ENCODE assay signal across 17 cellular contexts in the genomic region with DNA sequence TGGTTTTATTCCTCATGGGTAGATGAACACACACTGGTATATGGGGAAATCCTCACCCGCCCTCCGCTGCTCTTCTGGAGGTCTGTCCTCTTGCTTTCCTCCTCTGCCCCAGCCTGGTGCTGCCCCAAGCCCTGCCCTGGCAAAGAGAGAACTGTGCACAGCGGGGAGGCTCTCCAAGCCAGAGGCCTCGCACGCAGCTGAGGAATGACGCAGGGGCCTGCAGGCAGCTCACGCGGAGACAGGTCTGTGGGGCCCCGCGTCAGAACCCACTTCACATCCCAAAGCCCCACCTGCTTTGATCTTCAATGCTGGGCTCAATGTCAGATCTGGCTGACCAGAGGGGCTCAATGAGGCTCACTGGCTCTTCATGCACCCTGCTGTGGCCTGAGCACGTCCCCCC. TPM values are rescaled to one million over a fixed set of nuclear protein-coding genes. Genes with fewer than 3 reads are reported as not detected.
DNase-seq lines count a peak whose midpoint lies in the region; FAIRE-seq and TF ChIP-seq lines count a peak whose summit lies in the region.
"Had no signal": no experiment of that assay in that cellular context is flagged by ENCODE, and none has a peak within 500 bp of the region (broad histone marks: within the 10 kb centered on the region; RNA-seq: fewer than 3 reads in every experiment).

No MANE protein-coding gene starts in this region.

- no peak overlapping the region for H2AFZ ChIP-seq in mesenchymal stem cell (ENCODE audit: low read depth, low read length)
- H2AFZ ChIP-seq: PC-9 had no signal

- H3K23ac ChIP-seq in mesenchymal stem cell (ENCODE audit: low read length in 2 of 2): no peak overlapping the region

- peak overlapping the region; percentile 49 for H2AK5ac ChIP-seq in mesenchymal stem cell (ENCODE audit: low read length, severe bottlenecking)

- no peak overlapping the region for H3K14ac ChIP-seq in mesenchymal stem cell (ENCODE audit: low read length in 2 of 2)

- no peak overlapping the region for H3K9ac ChIP-seq in mesenchymal stem cell (ENCODE audit: low read length)

- H3K4ac ChIP-seq in mesenchymal stem cell (ENCODE audit: low read depth in 1 of 2, low read length in 2 of 2): peak overlapping the region in 1 of 2 experiments; percentile 24

- no peaks in the 10 kb centered on the region for H3K9me3 ChIP-seq in mesenchymal stem cell (ENCODE audit: control insufficient read depth, low read length)
- H3K9me3 ChIP-seq in small intestine (ENCODE audit: control insufficient read depth, low read depth): no peaks in the 10 kb centered on the region
- H3K9me3 ChIP-seq: A549 had no signal

- H3K4me3 Mint-ChIP-seq in activated naive CD4-positive, alpha-beta T cell treated with anti-CD3 and anti-CD28 coated beads, Interleukin-2, amount 10 ng/mL, durations not matched to agents 7 days and 5 days: no peak overlapping the region

- 90% methylated on average over 10 of the region's 11 CpGs for WGBS in mesenchymal stem cell
- 93 to 97% (median 94%) methylated on average over 11 of the region's 11 CpGs for WGBS in small intestine, 3 donors

- H3K27ac Mint-ChIP-seq in activated naive CD4-positive, alpha-beta T cell treated with anti-CD3 and anti-CD28 coated beads, Interleukin-2, amount 10 ng/mL, durations not matched to agents 7 days and 5 days: peak overlapping the region; percentile 37

- H4K8ac ChIP-seq in mesenchymal stem cell (ENCODE audit: low read length): peak overlapping the region; percentile 61

- peak overlapping the region; percentile 82 for H3K27ac ChIP-seq in mesenchymal stem cell (ENCODE audit: low read length, poor library complexity, severe bottlenecking)
- no peak overlapping the region for H3K27ac ChIP-seq in small intestine (ENCODE audit: low read depth in 1 of 2, low read length in 1 of 2)
- H3K27ac ChIP-seq: A549, PC-9 had no signal

- TF ChIP-seq POLR2A in GM12892 (IDR thresholded peaks at IDR 0.05; ENCODE audit: low read depth, low read length): peak; percentile 40; the same call in 1 of the 2 replicates
- 0 out of 2 replicates have a peak, but pooled peaks have one; percentile 16 for TF ChIP-seq POLR2A in Raji (IDR thresholded peaks at IDR 0.05; ENCODE audit: insufficient read depth, low read depth, low read length)

- no peak overlapping the region for H2BK120ac ChIP-seq in mesenchymal stem cell (ENCODE audit: low read depth, low read length)

- no peak overlapping the region for H3K18ac ChIP-seq in mesenchymal stem cell (ENCODE audit: low read depth in 1 of 2, low read length in 2 of 2)

- H3K4me1 Mint-ChIP-seq in activated naive CD4-positive, alpha-beta T cell treated with anti-CD3 and anti-CD28 coated beads, Interleukin-2, amount 10 ng/mL, durations not matched to agents 7 days and 5 days: no peaks in the 10 kb centered on the region

- FAIRE-seq in GM12892 (lab: Jason Lieb, UNC) (no peak), small intestine (lab: Jason Lieb, UNC) (no peak)
- FAIRE-seq: A549 had no signal

- H2BK12ac ChIP-seq in mesenchymal stem cell (ENCODE audit: low read length in 2 of 2): no peak overlapping the region

- no peak for DNase-seq in activated naive CD4-positive, alpha-beta T cell treated with anti-CD3 and anti-CD28 coated beads, Interleukin-2, amount 10 ng/mL, durations not matched to agents 7 days and 5 days
- no peak for DNase-seq in activated naive CD4-positive, alpha-beta T cell treated with Interleukin-2 at 50 U/mL for 16 hours
- DNase-seq in GM12892 (ENCODE audit: insufficient read length): no peak
- DNase-seq in mesenchymal stem cell: no peak
- no peak for DNase-seq in KG1 (lab: John Stamatoyannopoulos, UW)
- no peak for DNase-seq in small intestine
- DNase-seq in central memory CD4-positive, alpha-beta T cell: no peak
- DNase-seq: AML-193, DMS79, GOT3, IMR-90, NCI-H146, NCI-H446, PC-9, SHP77 had no signal

- H3K79me1 ChIP-seq in mesenchymal stem cell (replicated peaks; ENCODE audit: low read length, poor library complexity, severe bottlenecking): peaks cover 35% of the 10 kb centered on the region

- no peak overlapping the region for H3K4me3 ChIP-seq in mesenchymal stem cell (ENCODE audit: insufficient read depth in 1 of 2, low read depth in 1 of 2, low read length in 2 of 2)
- H3K4me3 ChIP-seq in small intestine (ENCODE audit: low read depth in 1 of 2, low read length in 2 of 2): no peak overlapping the region
- H3K4me3 ChIP-seq: A549, PC-9 had no signal

- no peak overlapping the region for H2BK15ac ChIP-seq in mesenchymal stem cell (ENCODE audit: low read depth, poor library complexity, severe bottlenecking)

- no peak overlapping the region for H4K91ac ChIP-seq in mesenchymal stem cell (ENCODE audit: low read length)

- peak overlapping the region; percentile 24 for H3K4me2 ChIP-seq in mesenchymal stem cell (ENCODE audit: low read length, poor library complexity, severe bottlenecking)
- H3K4me2 ChIP-seq: A549, PC-9 had no signal

- H3K36me3 ChIP-seq in mesenchymal stem cell (ENCODE audit: control insufficient read depth in 1 of 2, insufficient read depth in 2 of 2, low read depth in 1 of 2, low read length in 2 of 2) (peaks cover 76 to 77% of the 10 kb centered on the region in 2 experiments), small intestine (ENCODE audit: control insufficient read depth in 2 of 2, insufficient read depth in 2 of 2, low read length in 2 of 2) (peaks cover 5 to 15% of the 10 kb centered on the region in 2 donors)

- no peaks in the 10 kb centered on the region for H3K27me3 Mint-ChIP-seq in activated naive CD4-positive, alpha-beta T cell treated with anti-CD3 and anti-CD28 coated beads, Interleukin-2, amount 10 ng/mL, durations not matched to agents 7 days and 5 days

- peaks cover 23% of the 10 kb centered on the region for H3K36me3 Mint-ChIP-seq in activated naive CD4-positive, alpha-beta T cell treated with anti-CD3 and anti-CD28 coated beads, Interleukin-2, amount 10 ng/mL, durations not matched to agents 7 days and 5 days

- H3K9me3 Mint-ChIP-seq in activated naive CD4-positive, alpha-beta T cell treated with anti-CD3 and anti-CD28 coated beads, Interleukin-2, amount 10 ng/mL, durations not matched to agents 7 days and 5 days: no peaks in the 10 kb centered on the region

- H2BK5ac ChIP-seq in mesenchymal stem cell (ENCODE audit: low read depth, low read length, poor library complexity, severe bottlenecking): peak overlapping the region; percentile 33

- CTCF ChIA-PET in activated naive CD4-positive, alpha-beta T cell treated with anti-CD3 and anti-CD28 coated beads, Interleukin-2, amount 10 ng/mL, durations not matched to agents 7 days and 5 days (lab: Charles Lee): no interaction called here

- H3K4me1 ChIP-seq in mesenchymal stem cell (ENCODE audit: control insufficient read depth, insufficient read depth, low read depth, low read length): peaks cover 34% of the 10 kb centered on the region
- no peaks in the 10 kb centered on the region for H3K4me1 ChIP-seq in small intestine (ENCODE audit: control insufficient read depth in 2 of 2, insufficient read depth in 1 of 2, low read depth in 1 of 2, low read length in 1 of 2)

- H3K27me3 ChIP-seq in mesenchymal stem cell (ENCODE audit: control insufficient read depth in 1 of 2, insufficient read depth in 1 of 2, low read length in 2 of 2): no peaks in the 10 kb centered on the region
- no peaks in the 10 kb centered on the region for H3K27me3 ChIP-seq in small intestine (ENCODE audit: control insufficient read depth in 2 of 2, insufficient read depth in 2 of 2, low read length in 2 of 2)

RNA-seq across cellular contexts. Expression of a gene that starts 10.0 kb away (rescaled TPM):
- 19.1 TPM for polyA plus RNA-seq in GM12892 (2012; ENCODE audit: missing spikeins)
- polyA plus RNA-seq in mesenchymal stem cell (2013, experiment 1 of 2): 50.4 TPM
- polyA plus RNA-seq in mesenchymal stem cell (2013, experiment 2 of 2): 43.7 TPM
- 10 to 100 TPM; 12.2 to 46.0 (median 13.6) TPM for polyA plus RNA-seq in small intestine

RNA-seq across cellular contexts. Expression of a gene that starts 20.0 kb away (rescaled TPM):
- 113 TPM for polyA plus RNA-seq in GM12892 (2012; ENCODE audit: missing spikeins)
- polyA plus RNA-seq in mesenchymal stem cell (2013, experiment 1 of 2): 215 TPM
- 211 TPM for polyA plus RNA-seq in mesenchymal stem cell (2013, experiment 2 of 2)
- polyA plus RNA-seq in small intestine: 100 to 1,000 TPM; 163 to 188 (median 184) TPM

RNA-seq across cellular contexts. Expression of a gene that starts 22.7 kb away (rescaled TPM):
- 1.9 TPM for polyA plus RNA-seq in GM12892 (2012; ENCODE audit: missing spikeins)
- 0.03 TPM for polyA plus RNA-seq in mesenchymal stem cell (2013, experiment 1 of 2)
- 0.11 TPM for polyA plus RNA-seq in mesenchymal stem cell (2013, experiment 2 of 2)
- 1 to 10 TPM in 1 of 3 donors, not detected in 2; 3.3 TPM for polyA plus RNA-seq in small intestine

RNA-seq across cellular contexts. Expression of a gene that starts 30.8 kb away (rescaled TPM):
- 5.7 TPM for polyA plus RNA-seq in GM12892 (2012; ENCODE audit: missing spikeins)
- polyA plus RNA-seq in mesenchymal stem cell (2013, experiment 1 of 2): 11.7 TPM
- polyA plus RNA-seq in mesenchymal stem cell (2013, experiment 2 of 2): 10.9 TPM
- 10 to 100 TPM; 10.5 to 21.9 (median 10.5) TPM for polyA plus RNA-seq in small intestine

RNA-seq across cellular contexts. Expression of a gene that starts 37.8 kb away (rescaled TPM):
- 5.0 TPM for polyA plus RNA-seq in GM12892 (2012; ENCODE audit: missing spikeins)
- 8.3 TPM for polyA plus RNA-seq in mesenchymal stem cell (2013, experiment 1 of 2)
- polyA plus RNA-seq in mesenchymal stem cell (2013, experiment 2 of 2): 9.2 TPM
- 10 to 100 TPM; 20.7 to 47.0 (median 36.5) TPM for polyA plus RNA-seq in small intestine
